Comparison of ENCODE assay signal across 15 cellular contexts in genomic region chr4:130422255-130422654, GRCh38.
"Had no signal": no experiment of that assay in that cellular context is flagged by ENCODE, and none has a peak within 500 bp of the region (broad histone marks: within the 10 kb centered on the region; RNA-seq: fewer than 3 reads in every experiment).

No MANE protein-coding gene starts in this region.

- H3K4me3 Mint-ChIP-seq: activated B cell treated with CpG ODN at 0.5 μM for 24 hours; activated CD8-positive, alpha-beta T cell treated with anti-CD3 and anti-CD28 coated beads, Interleukin-2, amount 10 ng/mL, durations not matched to agents 7 days and 5 days; activated naive CD8-positive, alpha-beta T cell; activated T-cell treated with anti-CD3 and anti-CD28 coated beads, Interleukin-2, amount 50 U/mL, for 72 hours; naive B cell had no signal

- H3K27ac Mint-ChIP-seq: activated B cell treated with CpG ODN at 0.5 μM for 24 hours; activated CD8-positive, alpha-beta T cell treated with anti-CD3 and anti-CD28 coated beads, Interleukin-2, amount 10 ng/mL, durations not matched to agents 7 days and 5 days; activated naive CD8-positive, alpha-beta T cell; activated T-cell treated with anti-CD3 and anti-CD28 coated beads, Interleukin-2, amount 50 U/mL, for 72 hours had no signal

- DNase-seq: activated B cell treated with CpG ODN at 0.5 μM for 24 hours; activated CD4-positive, alpha-beta T cell treated with anti-CD3 and anti-CD28 coated beads for 48 hours; activated CD8-positive, alpha-beta memory T cell treated with anti-CD3 and anti-CD28 coated beads, Interleukin-2, amount 50 U/mL, for 48 hours; activated CD8-positive, alpha-beta T cell treated with anti-CD3 and anti-CD28 coated beads, Interleukin-2, amount 10 ng/mL, durations not matched to agents 7 days and 5 days; activated gamma-delta T cell treated with Interleukin-2 at 50 U/mL for 16 hours; activated T-cell treated with anti-CD3 and anti-CD28 coated beads, Interleukin-2, amount 50 U/mL, for 72 hours; amygdala; body of pancreas; caudate nucleus; islet precursor cell; naive B cell; stimulated activated CD4-positive, alpha-beta T cell treated with anti-CD3 and anti-CD28 coated beads, Interleukin-12 subunit alpha, Interleukin-12 subunit beta, amount 100 ng/mL, for 4 hours; stimulated activated CD4-positive, alpha-beta T cell treated with anti-CD3 and anti-CD28 coated beads, Interleukin-2, amount 100 ng/mL, for 24 hours had no signal

- ATAC-seq: activated CD8-positive, alpha-beta T cell treated with anti-CD3 and anti-CD28 coated beads, Interleukin-2, amount 10 ng/mL, durations not matched to agents 7 days and 5 days; activated T-cell treated with anti-CD3 and anti-CD28 coated beads, Interleukin-2, amount 50 U/mL, for 72 hours; body of pancreas; gastroesophageal sphincter had no signal

- H3K27me3 Mint-ChIP-seq: activated B cell treated with CpG ODN at 0.5 μM for 24 hours; activated naive CD8-positive, alpha-beta T cell; naive B cell had no signal

- H3K36me3 Mint-ChIP-seq: activated naive CD8-positive, alpha-beta T cell; naive B cell had no signal
